1 cellular context compared by ENCODE assay signal in the genomic region with DNA sequence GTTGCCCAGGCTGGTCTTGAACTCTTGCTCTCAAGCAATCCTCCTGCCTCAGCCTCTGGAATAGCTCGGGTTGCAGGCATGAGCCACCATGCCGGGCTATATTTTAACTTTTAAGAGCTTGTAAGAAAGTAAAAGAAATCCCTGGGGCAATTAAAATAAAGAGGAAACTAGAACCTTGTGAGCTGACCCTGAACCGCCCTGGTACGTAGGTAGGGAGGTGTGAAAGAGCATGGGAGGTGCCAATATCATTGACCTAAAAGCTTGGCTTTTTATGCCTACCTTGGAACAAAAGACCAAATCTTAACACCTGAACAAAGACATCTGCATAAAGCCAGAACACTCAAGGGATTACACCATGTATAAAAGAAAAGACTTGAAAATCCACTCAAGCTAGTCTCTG.
TF ChIP-seq lines count a peak whose summit lies in the region.

No MANE protein-coding gene starts in this region.

TF ChIP-seq in GM12878, 131 proteins besides CTCF, POLR2A, EP300 and RAD21 (continued from another document):
- TF ChIP-seq, protein P1, sequence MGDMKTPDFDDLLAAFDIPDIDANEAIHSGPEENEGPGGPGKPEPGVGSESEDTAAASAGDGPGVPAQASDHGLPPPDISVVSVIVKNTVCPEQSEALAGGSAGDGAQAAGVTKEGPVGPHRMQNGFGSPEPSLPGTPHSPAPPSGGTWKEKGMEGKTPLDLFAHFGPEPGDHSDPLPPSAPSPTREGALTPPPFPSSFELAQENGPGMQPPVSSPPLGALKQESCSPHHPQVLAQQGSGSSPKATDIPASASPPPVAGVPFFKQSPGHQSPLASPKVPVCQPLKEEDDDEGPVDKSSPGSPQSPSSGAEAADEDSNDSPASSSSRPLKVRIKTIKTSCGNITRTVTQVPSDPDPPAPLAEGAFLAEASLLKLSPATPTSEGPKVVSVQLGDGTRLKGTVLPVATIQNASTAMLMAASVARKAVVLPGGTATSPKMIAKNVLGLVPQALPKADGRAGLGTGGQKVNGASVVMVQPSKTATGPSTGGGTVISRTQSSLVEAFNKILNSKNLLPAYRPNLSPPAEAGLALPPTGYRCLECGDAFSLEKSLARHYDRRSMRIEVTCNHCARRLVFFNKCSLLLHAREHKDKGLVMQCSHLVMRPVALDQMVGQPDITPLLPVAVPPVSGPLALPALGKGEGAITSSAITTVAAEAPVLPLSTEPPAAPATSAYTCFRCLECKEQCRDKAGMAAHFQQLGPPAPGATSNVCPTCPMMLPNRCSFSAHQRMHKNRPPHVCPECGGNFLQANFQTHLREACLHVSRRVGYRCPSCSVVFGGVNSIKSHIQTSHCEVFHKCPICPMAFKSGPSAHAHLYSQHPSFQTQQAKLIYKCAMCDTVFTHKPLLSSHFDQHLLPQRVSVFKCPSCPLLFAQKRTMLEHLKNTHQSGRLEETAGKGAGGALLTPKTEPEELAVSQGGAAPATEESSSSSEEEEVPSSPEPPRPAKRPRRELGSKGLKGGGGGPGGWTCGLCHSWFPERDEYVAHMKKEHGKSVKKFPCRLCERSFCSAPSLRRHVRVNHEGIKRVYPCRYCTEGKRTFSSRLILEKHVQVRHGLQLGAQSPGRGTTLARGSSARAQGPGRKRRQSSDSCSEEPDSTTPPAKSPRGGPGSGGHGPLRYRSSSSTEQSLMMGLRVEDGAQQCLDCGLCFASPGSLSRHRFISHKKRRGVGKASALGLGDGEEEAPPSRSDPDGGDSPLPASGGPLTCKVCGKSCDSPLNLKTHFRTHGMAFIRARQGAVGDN (IDR thresholded peaks at IDR 0.05): no peak
- TF ChIP-seq NR2F1 (conservative IDR thresholded peaks at IDR 0.05): peak; percentile 90
- TF ChIP-seq, protein P2, sequence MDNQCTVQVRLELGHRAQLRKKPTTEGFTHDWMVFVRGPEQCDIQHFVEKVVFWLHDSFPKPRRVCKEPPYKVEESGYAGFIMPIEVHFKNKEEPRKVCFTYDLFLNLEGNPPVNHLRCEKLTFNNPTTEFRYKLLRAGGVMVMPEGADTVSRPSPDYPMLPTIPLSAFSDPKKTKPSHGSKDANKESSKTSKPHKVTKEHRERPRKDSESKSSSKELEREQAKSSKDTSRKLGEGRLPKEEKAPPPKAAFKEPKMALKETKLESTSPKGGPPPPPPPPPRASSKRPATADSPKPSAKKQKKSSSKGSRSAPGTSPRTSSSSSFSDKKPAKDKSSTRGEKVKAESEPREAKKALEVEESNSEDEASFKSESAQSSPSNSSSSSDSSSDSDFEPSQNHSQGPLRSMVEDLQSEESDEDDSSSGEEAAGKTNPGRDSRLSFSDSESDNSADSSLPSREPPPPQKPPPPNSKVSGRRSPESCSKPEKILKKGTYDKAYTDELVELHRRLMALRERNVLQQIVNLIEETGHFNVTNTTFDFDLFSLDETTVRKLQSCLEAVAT (IDR thresholded peaks at IDR 0.05): no peak
- TF ChIP-seq SMARCA5 (IDR thresholded peaks at IDR 0.05): no peak
TF ChIP-seq in GM12878: peak in this region for 4.
